Comparison of ENCODE assay signal across 10 cellular contexts in genomic region chr5:73312146-73312871, GRCh38.
DNase-seq lines count a peak whose midpoint lies in the region; ATAC-seq and TF ChIP-seq lines count a peak whose summit lies in the region.
"Had no signal": no experiment of that assay in that cellular context is flagged by ENCODE, and none has a peak within 500 bp of the region (broad histone marks: within the 10 kb centered on the region; RNA-seq: fewer than 3 reads in every experiment).

No MANE protein-coding gene starts in this region.

- H3K4me3 Mint-ChIP-seq in activated CD4-positive, alpha-beta T cell treated with anti-CD3 and anti-CD28 coated beads, Interleukin-2, amount 10 ng/mL, durations not matched to agents 24 days and 14 days, result no peak overlapping the region
- no peak overlapping the region for H3K4me3 Mint-ChIP-seq in stimulated activated effector memory CD8-positive, alpha-beta T cell treated with anti-CD3 and anti-CD28 coated beads, Interleukin-12 subunit alpha, Interleukin-12 subunit beta, amount 100 ng/mL, for 72 hours

- no peak overlapping the region for H3K27ac Mint-ChIP-seq in activated CD4-positive, alpha-beta T cell treated with anti-CD3 and anti-CD28 coated beads, Interleukin-2, amount 10 ng/mL, durations not matched to agents 24 days and 14 days
- H3K27ac Mint-ChIP-seq in stimulated activated effector memory CD8-positive, alpha-beta T cell treated with anti-CD3 and anti-CD28 coated beads, Interleukin-12 subunit alpha, Interleukin-12 subunit beta, amount 100 ng/mL, for 72 hours, result no peak overlapping the region
- H3K27ac Mint-ChIP-seq: CD4-positive, alpha-beta memory T cell had no signal

- H3K27me3 ChIP-seq in RWPE2 (ENCODE audit: insufficient read depth, poor library complexity, severe bottlenecking), result no peaks in the 10 kb centered on the region

- no peaks in the 10 kb centered on the region for H3K9me3 Mint-ChIP-seq in activated CD4-positive, alpha-beta T cell treated with anti-CD3 and anti-CD28 coated beads, Interleukin-2, amount 10 ng/mL, durations not matched to agents 24 days and 14 days
- H3K9me3 Mint-ChIP-seq in stimulated activated effector memory CD8-positive, alpha-beta T cell treated with anti-CD3 and anti-CD28 coated beads, Interleukin-12 subunit alpha, Interleukin-12 subunit beta, amount 100 ng/mL, for 72 hours, result no peaks in the 10 kb centered on the region

- H3K27ac ChIP-seq in RWPE2 (ENCODE audit: poor library complexity, severe bottlenecking), result peak overlapping the region; percentile 54
- H3K27ac ChIP-seq: neutrophil had no signal

- H3K36me3 ChIP-seq in RWPE2 (ENCODE audit: low read depth), result no peaks in the 10 kb centered on the region
- H3K36me3 ChIP-seq: neutrophil had no signal

- H3K27me3 Mint-ChIP-seq in activated CD4-positive, alpha-beta T cell treated with anti-CD3 and anti-CD28 coated beads, Interleukin-2, amount 10 ng/mL, durations not matched to agents 24 days and 14 days, result peaks cover 60% of the 10 kb centered on the region

- no peak for ATAC-seq in RWPE2 (ENCODE audit: low read depth)
- ATAC-seq in stimulated activated effector memory CD8-positive, alpha-beta T cell treated with anti-CD3 and anti-CD28 coated beads, Interleukin-12 subunit alpha, Interleukin-12 subunit beta, amount 100 ng/mL, for 72 hours, result peak; percentile 84
- ATAC-seq in GM21619 (IDR thresholded peaks at IDR 0.05; ENCODE audit: unreplicated experiment), result no peak

- H3K4me1 ChIP-seq in RWPE2 (ENCODE audit: insufficient read depth, poor library complexity, severe bottlenecking), result peaks cover 6% of the 10 kb centered on the region

- no peaks in the 10 kb centered on the region for H3K4me1 Mint-ChIP-seq in activated CD4-positive, alpha-beta T cell treated with anti-CD3 and anti-CD28 coated beads, Interleukin-2, amount 10 ng/mL, durations not matched to agents 24 days and 14 days
- peaks cover 11% of the 10 kb centered on the region for H3K4me1 Mint-ChIP-seq in stimulated activated effector memory CD8-positive, alpha-beta T cell treated with anti-CD3 and anti-CD28 coated beads, Interleukin-12 subunit alpha, Interleukin-12 subunit beta, amount 100 ng/mL, for 72 hours

- no peak for TF ChIP-seq CTCF in RWPE2 (IDR thresholded peaks at IDR 0.05; ENCODE audit: poor library complexity, severe bottlenecking)

- DNase-seq in activated CD4-positive, alpha-beta T cell treated with anti-CD3 and anti-CD28 coated beads, Interleukin-2, amount 10 ng/mL, durations not matched to agents 24 days and 14 days, result peak; percentile 62
- DNase-seq in activated CD4-positive, alpha-beta T cell treated with anti-CD3 and anti-CD28 coated beads for 1 hour, result no peak
- DNase-seq in RWPE2 (ENCODE audit: low spot score) (no peak), fibroblast of gingiva (ENCODE audit: low read depth) (peak; percentile 73), inferior parietal cortex (ENCODE audit: extremely low spot score) (no peak), NCI-H2107 treated with DMSO at 0.1 percent for 48 hours (lab: John Stamatoyannopoulos, UW; ENCODE audit: unreplicated experiment) (no peak)
- DNase-seq in stimulated activated effector memory CD8-positive, alpha-beta T cell treated with anti-CD3 and anti-CD28 coated beads, Interleukin-12 subunit alpha, Interleukin-12 subunit beta, amount 100 ng/mL, for 72 hours (ENCODE audit: low spot score in 2 of 2), result no peak

- H3K36me3 Mint-ChIP-seq in activated CD4-positive, alpha-beta T cell treated with anti-CD3 and anti-CD28 coated beads, Interleukin-2, amount 10 ng/mL, durations not matched to agents 24 days and 14 days (ENCODE audit: low read depth), result no peaks in the 10 kb centered on the region
- H3K36me3 Mint-ChIP-seq in stimulated activated effector memory CD8-positive, alpha-beta T cell treated with anti-CD3 and anti-CD28 coated beads, Interleukin-12 subunit alpha, Interleukin-12 subunit beta, amount 100 ng/mL, for 72 hours, result no peaks in the 10 kb centered on the region
- H3K36me3 Mint-ChIP-seq: CD4-positive, alpha-beta memory T cell had no signal

- H3K9me3 ChIP-seq in RWPE2 (ENCODE audit: severe bottlenecking), result no peaks in the 10 kb centered on the region
- H3K9me3 ChIP-seq: neutrophil had no signal

- H3K4me3 ChIP-seq in RWPE2 (ENCODE audit: severe bottlenecking), result no peak overlapping the region

- intact Hi-C loops in activated CD4-positive, alpha-beta T cell treated with anti-CD3 and anti-CD28 coated beads, Interleukin-2, amount 10 ng/mL, durations not matched to agents 24 days and 14 days (cut with micrococcal nuclease), result no loop called here

Comparison
In these comparisons a context has a peak if more than half of its experiments do, and no peak if none do; other contexts are left out.
1. DNase-seq: peak in activated CD4-positive, alpha-beta T cell treated with anti-CD3 and anti-CD28 coated beads, Interleukin-2, amount 10 ng/mL, durations not matched to agents 24 days and 14 days (single experiment) and fibroblast of gingiva (single experiment); none in activated CD4-positive, alpha-beta T cell treated with anti-CD3 and anti-CD28 coated beads for 1 hour (single experiment), RWPE2 (single experiment), stimulated activated effector memory CD8-positive, alpha-beta T cell treated with anti-CD3 and anti-CD28 coated beads, Interleukin-12 subunit alpha, Interleukin-12 subunit beta, amount 100 ng/mL, for 72 hours (0 of 2), inferior parietal cortex (single experiment) and NCI-H2107 treated with DMSO at 0.1 percent for 48 hours (single experiment).